Comparison of ENCODE assay signal across 24 cellular contexts in genomic region chr2:55598056-55598795, GRCh38. TPM values are rescaled to one million over a fixed set of nuclear protein-coding genes. Genes with fewer than 3 reads are reported as not detected.
DNase-seq lines count a peak whose midpoint lies in the region; ATAC-seq and TF ChIP-seq lines count a peak whose summit lies in the region.
"Had no signal": no experiment of that assay in that cellular context is flagged by ENCODE, and none has a peak within 500 bp of the region (broad histone marks: within the 10 kb centered on the region; RNA-seq: fewer than 3 reads in every experiment).

No MANE protein-coding gene starts in this region.

- TF ChIP-seq CTCF in MCF 10A (IDR thresholded peaks at IDR 0.05; ENCODE audit: unreplicated experiment) (no peak), breast epithelium (IDR thresholded peaks at IDR 0.05) (no peak), PC-3 (conservative IDR thresholded peaks at IDR 0.05; ENCODE audit: low read depth, low read length) (no peak), GM10266 (IDR thresholded peaks at IDR 0.05; ENCODE audit: control insufficient read depth, insufficient read depth, low read depth, missing control alignments) (no peak)

- no peaks in the 10 kb centered on the region for H3F3A ChIP-seq in PC-3 (ENCODE audit: low read length, unreplicated experiment)

- H3K4me3 ChIP-seq in breast epithelium, result no peak overlapping the region
- H3K4me3 ChIP-seq in PC-3 (ENCODE audit: low read length), result no peak overlapping the region
- H3K4me3 ChIP-seq: BLaER1, HAP-1 had no signal

- H3K4me1 Mint-ChIP-seq in MCF 10A (ENCODE audit: insufficient read depth, unreplicated experiment), result peaks cover 8% of the 10 kb centered on the region
- peaks cover 17 to 34% of the 10 kb centered on the region in 2 donors for H3K4me1 Mint-ChIP-seq in effector memory CD8-positive, alpha-beta T cell (ENCODE audit: low read depth in 2 of 2)

- H3K27me3 Mint-ChIP-seq in MCF 10A (ENCODE audit: insufficient read depth, unreplicated experiment), result no peaks in the 10 kb centered on the region
- no peaks in the 10 kb centered on the region for H3K27me3 Mint-ChIP-seq in effector memory CD8-positive, alpha-beta T cell
- H3K27me3 Mint-ChIP-seq: CD4-positive, CD25-positive, alpha-beta regulatory T cell had no signal

- POLR2A ChIA-PET in MCF 10A (lab: Yijun Ruan, JAX) (interaction anchor here (0.7 to 1.6 kb wide), 3 partner anchors 12 to 17 kb away, joined by 3 to 4 read pairs (median 4); no protein-coding TSS in a partner anchor), PC-3 (lab: Charles Lee; ENCODE audit: unreplicated experiment) (no interaction called here)

- H3K27ac Mint-ChIP-seq in MCF 10A (ENCODE audit: low read depth, unreplicated experiment), result no peak overlapping the region
- peak overlapping the region; percentile 9 to 20 for H3K27ac Mint-ChIP-seq in effector memory CD8-positive, alpha-beta T cell
- H3K27ac Mint-ChIP-seq: CD4-positive, CD25-positive, alpha-beta regulatory T cell had no signal

- intact Hi-C loops in MCF 10A (cut with micrococcal nuclease), result no loop called here
- intact Hi-C loops in breast epithelium (cut with DNase I; ENCODE audit: low total_unique reads), result no loop called here
- intact Hi-C loops in PC-3 (cut with micrococcal nuclease), result no loop called here
- intact Hi-C loops in left cardiac atrium (cut with DNase I), result no loop called here

- H3K4me1 ChIP-seq in breast epithelium (no peaks in the 10 kb centered on the region), PC-3 (ENCODE audit: insufficient read depth, low read length) (no peaks in the 10 kb centered on the region)
- H3K4me1 ChIP-seq: BLaER1, HAP-1 had no signal

- ATAC-seq in PC-3 (no peak), left cardiac atrium (no peak)
- ATAC-seq in effector memory CD8-positive, alpha-beta T cell (replicated peaks), result no peak

- no peak overlapping the region for H2AFZ ChIP-seq in PC-3 (ENCODE audit: low read length)

- peaks cover 77% of the 10 kb centered on the region for H3K36me3 Mint-ChIP-seq in MCF 10A (ENCODE audit: insufficient read depth, unreplicated experiment)
- peaks cover 69% of the 10 kb centered on the region for H3K36me3 Mint-ChIP-seq in effector memory CD8-positive, alpha-beta T cell (ENCODE audit: insufficient read depth)

- H3K9me3 Mint-ChIP-seq in MCF 10A (ENCODE audit: unreplicated experiment), result no peaks in the 10 kb centered on the region
- H3K9me3 Mint-ChIP-seq in effector memory CD8-positive, alpha-beta T cell, result no peaks in the 10 kb centered on the region
- H3K9me3 Mint-ChIP-seq: CD4-positive, CD25-positive, alpha-beta regulatory T cell had no signal

- no peak overlapping the region for H3K4me2 ChIP-seq in PC-3 (ENCODE audit: low read length)
- H3K4me2 ChIP-seq: BLaER1, SK-N-SH had no signal

- H4K20me1 ChIP-seq in PC-3 (ENCODE audit: low read length), result no peaks in the 10 kb centered on the region

- TF ChIP-seq POLR2A in breast epithelium (IDR thresholded peaks at IDR 0.05), result no peak

- H3K9ac ChIP-seq in PC-3 (ENCODE audit: low read length), result no peak overlapping the region
- H3K9ac ChIP-seq: BLaER1, SK-N-SH had no signal

- peaks cover 45% of the 10 kb centered on the region for H3K79me2 ChIP-seq in PC-3 (ENCODE audit: low read length)

- H3K36me3 ChIP-seq in breast epithelium (no peaks in the 10 kb centered on the region), PC-3 (ENCODE audit: low read depth, low read length) (peaks cover 26% of the 10 kb centered on the region; the same call in 1 of the 2 replicates)

- H3K27ac ChIP-seq in breast epithelium (no peak overlapping the region), PC-3 (ENCODE audit: low read length) (no peak overlapping the region)
- H3K27ac ChIP-seq: BLaER1 had no signal

- DNase-seq in MCF 10A (ENCODE audit: unreplicated experiment) (no peak), breast epithelium (ENCODE audit: low spot score in 2 of 2) (no peak), PC-3 (no peak), GM10266 (ENCODE audit: extremely low spot score) (no peak), left cardiac atrium (no peak), dedifferentiated amniotic fluid mesenchymal stem cell (ENCODE audit: extremely low spot score) (no peak)
- DNase-seq in effector memory CD8-positive, alpha-beta T cell, result no peak
- DNase-seq: 8988T; CD4-positive, CD25-positive, alpha-beta regulatory T cell; EL; GDM1; GOT3; Karpas-422; NCI-H1092 treated with DMSO at 0.1 percent for 48 hours; NCI-H1436; NCI-H187; NCI-H2081 treated with DMSO at 0.1 percent for 48 hours; NCI-H2171; NCI-H226; NCI-H510A; NCI-H69; SK-N-SH had no signal

- no peak overlapping the region for H3K4me3 Mint-ChIP-seq in MCF 10A (ENCODE audit: unreplicated experiment)
- no peak overlapping the region for H3K4me3 Mint-ChIP-seq in effector memory CD8-positive, alpha-beta T cell
- H3K4me3 Mint-ChIP-seq: CD4-positive, CD25-positive, alpha-beta regulatory T cell had no signal

- H3K27me3 ChIP-seq in breast epithelium (no peaks in the 10 kb centered on the region), PC-3 (ENCODE audit: low read length) (no peaks in the 10 kb centered on the region)
- H3K27me3 ChIP-seq: BLaER1 had no signal

- no peaks in the 10 kb centered on the region for H3K9me2 ChIP-seq in PC-3 (replicated peaks; ENCODE audit: low read length)
- H3K9me2 ChIP-seq: SK-N-SH had no signal

- CTCF ChIA-PET in MCF 10A (lab: Yijun Ruan, JAX) (interaction anchor here (0.7 to 2.0 kb wide), 3 partner anchors 12 to 417 kb away, joined by 3 to 6 read pairs (median 4); no protein-coding TSS in a partner anchor), PC-3 (lab: Charles Lee) (no interaction called here)

- no peaks in the 10 kb centered on the region for H3K9me3 ChIP-seq in breast epithelium
- H3K9me3 ChIP-seq in PC-3 (ENCODE audit: low read length), result no peaks in the 10 kb centered on the region
- H3K9me3 ChIP-seq: BLaER1, HAP-1, SK-N-SH had no signal

- BruUV-seq in MCF 10A (replicated peaks; lab: Mats Ljungman, UMichigan) (TSS peak; percentile 46), PC-3 (replicated peaks; lab: Mats Ljungman, UMichigan) (TSS peak; percentile 30)

RNA-seq across cellular contexts. Expression of gene PPP4R3B, which starts 19.2 kb away (rescaled TPM):
- total RNA-seq in MCF 10A (2022), result 97.2 and 97.4 TPM in 2 replicates
- total RNA-seq in breast epithelium, result 10 to 100 TPM; 56.4 to 91.3 (median 71.4) TPM
- total RNA-seq in PC-3 (2014; rRNA removed), result 38.4 and 50.7 TPM in 2 replicates
- 10 to 100 TPM; 29.9 to 30.6 TPM for total RNA-seq in left cardiac atrium
